ENCODE assay signal across 8 cellular contexts in the genomic region with DNA sequence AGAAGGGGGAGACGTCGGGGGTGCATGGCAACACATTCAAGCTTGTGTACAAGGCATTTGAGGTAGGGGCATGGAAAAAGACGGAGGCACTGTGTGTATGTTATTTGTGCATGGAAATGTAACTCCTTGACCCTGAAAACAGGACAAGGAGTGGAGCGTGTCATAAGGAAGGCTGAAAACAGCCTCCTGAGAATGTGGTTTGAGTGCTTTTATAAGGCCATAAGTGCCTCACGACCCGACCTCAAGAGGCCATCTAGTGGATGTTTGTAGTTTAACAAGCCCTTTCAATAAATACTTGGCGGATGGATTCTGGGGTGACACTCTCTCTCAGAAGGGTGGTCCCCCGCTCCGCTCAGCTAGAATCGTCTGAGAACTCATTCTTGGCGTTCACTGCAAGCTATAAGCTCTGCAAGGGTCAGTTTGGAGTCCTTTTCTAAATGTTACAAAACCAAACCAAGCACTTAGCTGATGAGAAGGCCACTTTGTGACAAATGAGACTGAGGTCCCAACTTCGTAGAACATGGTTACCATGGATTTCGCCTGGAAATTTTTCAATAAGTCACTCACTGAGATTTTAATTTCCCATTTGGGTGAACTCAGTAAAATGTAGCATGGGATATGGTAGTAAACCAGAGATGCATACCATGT. TPM values are rescaled to one million over a fixed set of nuclear protein-coding genes. Genes with fewer than 3 reads are reported as not detected.
DNase-seq lines count a peak whose midpoint lies in the region; ATAC-seq and TF ChIP-seq lines count a peak whose summit lies in the region.

No MANE protein-coding gene starts in this region.

- H3K36me3 ChIP-seq in OCI-LY3 (replicated peaks; ENCODE audit: low read depth, low read length) (no peaks in the 10 kb centered on the region), esophagus squamous epithelium (no peaks in the 10 kb centered on the region), spleen (no peaks in the 10 kb centered on the region)

- H3K27ac ChIP-seq in OCI-LY3 (ENCODE audit: low read length) (no peak overlapping the region), esophagus squamous epithelium (no peak overlapping the region), spleen (no peak overlapping the region)

- TF ChIP-seq POLR2A in esophagus squamous epithelium (IDR thresholded peaks at IDR 0.05) (no peak), spleen (IDR thresholded peaks at IDR 0.05) (no peak)

- H3K9ac ChIP-seq in OCI-LY3 (ENCODE audit: low read length), result no peak overlapping the region; the same call in 1 of the 2 replicates

- H3K9me3 ChIP-seq in OCI-LY3 (ENCODE audit: insufficient read depth, low read length) (no peaks in the 10 kb centered on the region), esophagus squamous epithelium (no peaks in the 10 kb centered on the region), spleen (no peaks in the 10 kb centered on the region)

- DNase-seq in DMS79 (lab: John Stamatoyannopoulos, UW), result peak; percentile 62
- DNase-seq in esophagus squamous epithelium (lab: John Stamatoyannopoulos, UW), result no peak
- no peak for DNase-seq in spleen
- no peak for DNase-seq in NCI-H2081 treated with DMSO at 0.1 percent for 48 hours (lab: John Stamatoyannopoulos, UW)
- DNase-seq in activated effector memory CD4-positive, alpha-beta T cell treated with anti-CD3 and anti-CD28 coated beads, Interleukin-2, amount 50 U/mL, for 16 hours, result no peak

- peak overlapping the region; percentile 78 for H3K4me2 ChIP-seq in OCI-LY3 (ENCODE audit: low read length)

- H3K4me3 ChIP-seq in OCI-LY3 (ENCODE audit: low read length) (peak overlapping the region; percentile 65), esophagus squamous epithelium (no peak overlapping the region), spleen (no peak overlapping the region)

- ATAC-seq in GM19372 (IDR thresholded peaks at IDR 0.05; ENCODE audit: low read depth, unreplicated experiment) (peak; percentile 55), HG03039 (IDR thresholded peaks at IDR 0.05; ENCODE audit: unreplicated experiment) (no peak)

- H2AFZ ChIP-seq in OCI-LY3 (ENCODE audit: low read depth, low read length), result peak overlapping the region; percentile 91

- H3K79me2 ChIP-seq in OCI-LY3 (ENCODE audit: low read length), result no peaks in the 10 kb centered on the region

- no peaks in the 10 kb centered on the region for H4K20me1 ChIP-seq in OCI-LY3 (ENCODE audit: insufficient read depth, low read length)

- TF ChIP-seq CTCF in OCI-LY3 (IDR thresholded peaks at IDR 0.05; ENCODE audit: low read depth, low read length) (peak; percentile 51), esophagus squamous epithelium (IDR thresholded peaks at IDR 0.05) (peak in 4 of 6 experiments; percentile 21 to 51 (median 36)), spleen (IDR thresholded peaks at IDR 0.05 in 8 of 11, conservative IDR thresholded peaks at IDR 0.05 in 3 of 11) (peak in 9 of 11 experiments; percentile 17 to 61 (median 48))

- WGBS in esophagus squamous epithelium, 2 donors, result 60 to 68% methylated on average over 13 of the region's 13 CpGs
- 42 to 56% (median 45%) methylated on average over 13 of the region's 13 CpGs for WGBS in spleen, 5 donors

- peaks cover 6% of the 10 kb centered on the region for H3K4me1 ChIP-seq in OCI-LY3 (ENCODE audit: low read length)
- H3K4me1 ChIP-seq in esophagus squamous epithelium, result peaks cover 15 to 38% (median 23%) of the 10 kb centered on the region in 3 donors
- H3K4me1 ChIP-seq in spleen, result peaks cover 0 to 18% (median 6%) of the 10 kb centered on the region in 6 donors

- intact Hi-C loops in esophagus squamous epithelium (cut with DNase I), result no loop called here
- intact Hi-C loops in spleen (cut with DNase I; ENCODE audit: low total_unique reads), result loop anchor here (10.0 kb wide), 2 partner anchors 133 to 177 kb away; no protein-coding TSS in a partner anchor

- H3K27me3 ChIP-seq in OCI-LY3 (ENCODE audit: low read depth, low read length), result no peaks in the 10 kb centered on the region
- no peaks in the 10 kb centered on the region for H3K27me3 ChIP-seq in esophagus squamous epithelium
- H3K27me3 ChIP-seq in spleen (replicated peaks in 1 of 7), result peaks cover 0 to 4% (median 0%) of the 10 kb centered on the region in 7 donors

RNA-seq across cellular contexts. Expression of gene CLCA4, which starts 38.8 kb away (rescaled TPM):
- 100 to 1,000 TPM; 135 to 639 (median 439) TPM for total RNA-seq in esophagus squamous epithelium
- under 1 TPM in 1 of 7 donors, not detected in 6; 0.10 TPM for total RNA-seq in spleen
- polyA plus RNA-seq in spleen, result under 1 TPM; 0.03 to 0.22 (median 0.09) TPM

RNA-seq across cellular contexts. Expression of gene CLCA1, which starts 39.3 kb away (rescaled TPM):
- not detected for total RNA-seq in esophagus squamous epithelium
- total RNA-seq in spleen, result not detected
- polyA plus RNA-seq in spleen, result under 1 TPM in 1 of 3 donors, not detected in 2; 0.13 TPM

Comparison
In these comparisons a context has a peak if more than half of its experiments do, and no peak if none do; other contexts are left out.
1. RNA of gene CLCA4, which starts 38.8 kb away (total RNA-seq): 135 to 639 TPM in esophagus squamous epithelium; 0.10 TPM in spleen; every median in the first group is over 100 times any median in the second.
2. Peak in every context shown above with its lines, with median percentiles within 50 percentile points of each other: CTCF ChIP-seq.